ENCODE assay signal across 12 cellular contexts in genomic region chr7:117875566-117875965, GRCh38. TPM values are rescaled to one million over a fixed set of nuclear protein-coding genes. Genes with fewer than 3 reads are reported as not detected.
A peak's percentile ranks its signal among the peaks of the same experiment; 100 is the strongest.
DNase-seq lines count a peak whose midpoint lies in the region; ATAC-seq and TF ChIP-seq lines count a peak whose summit lies in the region.
"Had no signal": no experiment of that assay in that cellular context is flagged by ENCODE, and none has a peak within 500 bp of the region (broad histone marks: within the 10 kb centered on the region; RNA-seq: fewer than 3 reads in every experiment).

No MANE protein-coding gene starts in this region.

- POLR2A ChIA-PET in WTC11 (lab: Charles Lee) = no interaction called here

- no peak overlapping the region for H3K27ac Mint-ChIP-seq in Calu3 (ENCODE audit: unreplicated experiment)
- H3K27ac Mint-ChIP-seq in WTC11 = no peak overlapping the region
- H3K27ac Mint-ChIP-seq: activated naive CD8-positive, alpha-beta T cell; CD4-positive, CD25-positive, alpha-beta regulatory T cell had no signal

- CTCF ChIA-PET in Calu3 (lab: Charles Lee) = no interaction called here
- CTCF ChIA-PET in WTC11 (lab: Charles Lee) = interaction anchor here (0.7 to 0.9 kb wide), 3 partner anchors 26 to 276 kb away, joined by 3 read pairs; no protein-coding TSS in a partner anchor

- ATAC-seq in WTC11 (peak; percentile 61), GM19463 (IDR thresholded peaks at IDR 0.05; ENCODE audit: unreplicated experiment) (no peak)
- ATAC-seq: left colon had no signal

- H3K9me3 Mint-ChIP-seq in Calu3 (ENCODE audit: low read depth, unreplicated experiment) = no peaks in the 10 kb centered on the region
- H3K9me3 Mint-ChIP-seq in WTC11 = no peaks in the 10 kb centered on the region

- intact Hi-C loops in Calu3 (cut with micrococcal nuclease; ENCODE audit: unreplicated experiment) = no loop called here

- peaks cover 37% of the 10 kb centered on the region for H3K27me3 Mint-ChIP-seq in Calu3 (ENCODE audit: unreplicated experiment)
- no peaks in the 10 kb centered on the region for H3K27me3 Mint-ChIP-seq in WTC11 (ENCODE audit: low read depth)

- no peak for DNase-seq in Calu3
- peak; percentile 58 for DNase-seq in HuH-7 (ENCODE audit: low spot score)
- peak; percentile 57 for DNase-seq in WTC11 (ENCODE audit: low spot score)
- DNase-seq in kidney tubule cell (ENCODE audit: low spot score) = peak; percentile 39
- no peak for DNase-seq in activated CD4-positive, alpha-beta T cell treated with anti-CD3 and anti-CD28 coated beads for 48 hours
- DNase-seq in effector CD4-positive, alpha-beta T cell = no peak
- no peak for DNase-seq in NCI-H2081 treated with DMSO at 0.1 percent for 48 hours (lab: John Stamatoyannopoulos, UW)
- DNase-seq: CD4-positive, CD25-positive, alpha-beta regulatory T cell; left colon; NK-92 treated with Interleukin-12 subunit alpha and Interleukin-12 subunit beta, amount 100 ng/mL, for 24 hours had no signal

- H3K36me3 Mint-ChIP-seq in Calu3 (ENCODE audit: insufficient read depth, unreplicated experiment) = peaks cover 21% of the 10 kb centered on the region
- H3K36me3 Mint-ChIP-seq in WTC11 = no peaks in the 10 kb centered on the region
- H3K36me3 Mint-ChIP-seq: activated naive CD8-positive, alpha-beta T cell; CD4-positive, CD25-positive, alpha-beta regulatory T cell had no signal

- BruUV-seq in Calu3 (replicated peaks; lab: Mats Ljungman, UMichigan) = no TSS peak

- H3K4me1 Mint-ChIP-seq in Calu3 (ENCODE audit: low read depth, unreplicated experiment) (peaks cover 17% of the 10 kb centered on the region), WTC11 (peaks cover 55% of the 10 kb centered on the region)

- H3K4me3 Mint-ChIP-seq in Calu3 (ENCODE audit: low read depth, unreplicated experiment) (no peak overlapping the region), WTC11 (peak overlapping the region; percentile 35)
- H3K4me3 Mint-ChIP-seq: activated naive CD8-positive, alpha-beta T cell; CD4-positive, CD25-positive, alpha-beta regulatory T cell had no signal

- TF ChIP-seq CTCF in Calu3 (IDR thresholded peaks at IDR 0.05; ENCODE audit: unreplicated experiment) (peak; percentile 14), WTC11 (IDR thresholded peaks at IDR 0.05) (no peak)

TF ChIP-seq in WTC11, 78 proteins besides CTCF, POLR2A, EP300 and RAD21:
- TF ChIP-seq E2F1 (CRISPR knock-in tag; IDR thresholded peaks at IDR 0.05) (no peak), TEAD4 (CRISPR knock-in tag; IDR thresholded peaks at IDR 0.05) (no peak)
- TF ChIP-seq, protein P1, sequence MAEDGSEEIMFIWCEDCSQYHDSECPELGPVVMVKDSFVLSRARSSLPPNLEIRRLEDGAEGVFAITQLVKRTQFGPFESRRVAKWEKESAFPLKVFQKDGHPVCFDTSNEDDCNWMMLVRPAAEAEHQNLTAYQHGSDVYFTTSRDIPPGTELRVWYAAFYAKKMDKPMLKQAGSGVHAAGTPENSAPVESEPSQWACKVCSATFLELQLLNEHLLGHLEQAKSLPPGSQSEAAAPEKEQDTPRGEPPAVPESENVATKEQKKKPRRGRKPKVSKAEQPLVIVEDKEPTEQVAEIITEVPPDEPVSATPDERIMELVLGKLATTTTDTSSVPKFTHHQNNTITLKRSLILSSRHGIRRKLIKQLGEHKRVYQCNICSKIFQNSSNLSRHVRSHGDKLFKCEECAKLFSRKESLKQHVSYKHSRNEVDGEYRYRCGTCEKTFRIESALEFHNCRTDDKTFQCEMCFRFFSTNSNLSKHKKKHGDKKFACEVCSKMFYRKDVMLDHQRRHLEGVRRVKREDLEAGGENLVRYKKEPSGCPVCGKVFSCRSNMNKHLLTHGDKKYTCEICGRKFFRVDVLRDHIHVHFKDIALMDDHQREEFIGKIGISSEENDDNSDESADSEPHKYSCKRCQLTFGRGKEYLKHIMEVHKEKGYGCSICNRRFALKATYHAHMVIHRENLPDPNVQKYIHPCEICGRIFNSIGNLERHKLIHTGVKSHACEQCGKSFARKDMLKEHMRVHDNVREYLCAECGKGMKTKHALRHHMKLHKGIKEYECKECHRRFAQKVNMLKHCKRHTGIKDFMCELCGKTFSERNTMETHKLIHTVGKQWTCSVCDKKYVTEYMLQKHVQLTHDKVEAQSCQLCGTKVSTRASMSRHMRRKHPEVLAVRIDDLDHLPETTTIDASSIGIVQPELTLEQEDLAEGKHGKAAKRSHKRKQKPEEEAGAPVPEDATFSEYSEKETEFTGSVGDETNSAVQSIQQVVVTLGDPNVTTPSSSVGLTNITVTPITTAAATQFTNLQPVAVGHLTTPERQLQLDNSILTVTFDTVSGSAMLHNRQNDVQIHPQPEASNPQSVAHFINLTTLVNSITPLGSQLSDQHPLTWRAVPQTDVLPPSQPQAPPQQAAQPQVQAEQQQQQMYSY (CRISPR knock-in tag; IDR thresholded peaks at IDR 0.05) = no peak

RNA-seq across cellular contexts. Expression of gene CTTNBP2, which starts 2.3 kb away (rescaled TPM):
- total RNA-seq in Calu3 (2022) (2.3 and 2.4 TPM in 2 replicates), WTC11 (2021) (19.1 to 22.1 TPM (median 20.5 TPM) in 3 replicates)
- total RNA-seq: CD4-positive, CD25-positive, alpha-beta regulatory T cell had no signal

Comparison
In these comparisons a context has a peak if more than half of its experiments do, and no peak if none do; other contexts are left out.
1. DNase-seq: peak in HuH-7 (single experiment), WTC11 (single experiment) and kidney tubule cell (single experiment); none in Calu3 (single experiment), activated CD4-positive, alpha-beta T cell treated with anti-CD3 and anti-CD28 coated beads for 48 hours (single experiment), effector CD4-positive, alpha-beta T cell (single experiment) and NCI-H2081 treated with DMSO at 0.1 percent for 48 hours (single experiment).